In the genomic region with DNA sequence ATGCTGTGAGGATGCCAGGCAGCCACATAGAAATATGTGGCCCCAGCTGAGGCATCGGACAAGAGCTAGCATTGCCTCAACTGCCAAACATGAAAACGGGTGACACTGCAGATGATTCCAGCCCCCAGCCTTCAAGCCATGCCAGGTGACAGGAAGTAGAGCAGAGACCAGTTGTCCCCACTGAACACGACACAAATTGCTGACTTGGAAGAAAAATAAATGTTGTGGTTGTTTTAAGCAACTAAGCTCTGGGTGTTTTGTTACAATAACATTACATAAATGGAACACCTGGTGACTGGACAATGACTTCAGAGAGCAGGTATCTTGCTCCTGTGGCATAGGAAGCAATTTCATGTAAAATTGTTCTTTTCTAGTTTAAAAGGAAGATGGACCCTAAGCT, we compare ENCODE assay signal across 23 cellular contexts.
"Had no signal": no experiment of that assay in that cellular context is flagged by ENCODE, and none has a peak within 500 bp of the region (broad histone marks: within the 10 kb centered on the region; RNA-seq: fewer than 3 reads in every experiment).

No MANE protein-coding gene starts in this region.

- H3K4me2 ChIP-seq: SK-N-SH had no signal

- H3K36me3 ChIP-seq: MG63 had no signal

- DNase-seq: IMR-90; Karpas-422; KBM-7; MG63; NCI-H1092 treated with DMSO at 0.1 percent for 48 hours; NCI-H1436; NCI-H187; NCI-H2029; NCI-H2081 treated with DMSO at 0.1 percent for 48 hours; NCI-H2171 treated with DMSO at 0.1 percent for 48 hours; NCI-H345; NCI-H446 treated with DMSO at 0.1 percent for 48 hours; NCI-H510A treated with DMSO at 0.1 percent for 48 hours; NCI-H526; NCI-H774; NK-92 treated with Interleukin-12 subunit alpha and Interleukin-12 subunit beta, amount 100 ng/mL, for 24 hours; PC-3; SHP77; SK-N-SH; SW 1271; T-cell had no signal

- H3K9ac ChIP-seq: SK-N-SH had no signal

- H3K9me3 ChIP-seq: MG63, SK-N-SH had no signal

- ATAC-seq: Panc1, PC-3, T-cell had no signal

- H3K27ac ChIP-seq: RWPE1 had no signal

- H3K27me3 ChIP-seq: MG63 had no signal

- H3K4me3 ChIP-seq: MG63 had no signal

- H3K9me2 ChIP-seq: SK-N-SH had no signal
